Comparison of ENCODE assay signal across 11 cellular contexts in the genomic region with DNA sequence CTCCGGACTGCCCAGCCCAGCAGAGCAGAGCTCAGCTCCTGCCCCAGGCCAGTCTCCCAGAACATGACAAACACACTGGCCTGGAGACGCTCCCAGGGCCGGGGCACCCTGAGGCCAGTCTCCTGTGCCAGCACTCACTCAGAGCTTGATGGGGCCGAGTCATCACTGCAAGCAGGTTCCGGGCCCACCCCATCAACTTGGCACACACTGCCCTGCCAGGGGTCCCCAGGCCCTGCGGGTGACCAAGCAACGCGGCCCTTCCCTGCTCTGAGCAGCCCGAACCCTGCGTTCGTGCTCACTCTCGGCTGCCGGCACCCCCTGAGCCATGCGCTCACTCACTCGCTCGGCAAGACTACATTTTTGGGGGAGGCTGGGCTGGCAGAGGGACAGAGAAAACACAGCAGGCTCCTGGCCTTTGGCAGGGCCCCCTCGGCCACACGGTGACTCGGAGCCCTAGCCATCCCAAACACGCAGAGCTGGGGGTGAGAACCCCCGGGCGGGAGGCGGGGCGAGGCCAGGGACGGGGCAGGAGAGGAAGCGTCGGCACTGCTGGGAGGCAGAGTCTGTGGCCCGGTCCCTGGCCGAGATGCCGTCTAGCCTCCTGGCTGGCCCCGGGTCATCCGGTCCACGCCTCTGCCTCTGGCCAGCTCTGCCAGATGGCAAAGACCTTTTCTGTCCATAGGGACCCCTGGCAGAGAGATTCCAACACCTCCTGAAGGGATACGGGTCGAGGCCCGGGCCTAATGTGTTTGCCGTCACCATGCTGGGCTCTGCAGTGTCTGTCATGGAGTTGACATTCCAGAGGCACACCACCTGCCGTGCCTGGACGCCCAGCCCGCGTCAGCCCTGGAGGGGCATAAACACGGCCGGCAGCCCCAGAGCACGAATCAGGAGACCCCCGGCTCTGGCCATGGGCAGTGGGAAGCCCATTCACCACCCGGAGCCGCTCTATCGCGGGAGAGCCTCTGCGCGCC.
DNase-seq lines count a peak whose midpoint lies in the region; ATAC-seq, FAIRE-seq and TF ChIP-seq lines count a peak whose summit lies in the region.
"Had no signal": no experiment of that assay in that cellular context is flagged by ENCODE, and none has a peak within 500 bp of the region (broad histone marks: within the 10 kb centered on the region; RNA-seq: fewer than 3 reads in every experiment).

No MANE protein-coding gene starts in this region.

- CTCF ChIA-PET in CD8-positive, alpha-beta T cell (lab: Charles Lee) = no interaction called here

- H3K36me3 ChIP-seq in breast epithelium = no peaks in the 10 kb centered on the region
- H3K36me3 ChIP-seq in keratinocyte (ENCODE audit: control insufficient read depth in 2 of 2, extremely low read depth in 1 of 2, insufficient read depth in 2 of 2, low read length in 2 of 2) = no peaks in the 10 kb centered on the region
- no peaks in the 10 kb centered on the region for H3K36me3 ChIP-seq in thoracic aorta
- H3K36me3 ChIP-seq in CD8-positive, alpha-beta T cell (ENCODE audit: insufficient read depth, low read length) = no peaks in the 10 kb centered on the region

- ATAC-seq in thoracic aorta (ENCODE audit: insufficient number of reproducible peaks, low FRiP score, low read depth) = peak; percentile 52
- ATAC-seq in GM19395 (IDR thresholded peaks at IDR 0.05; ENCODE audit: unreplicated experiment) = no peak
- ATAC-seq in CD8-positive, alpha-beta T cell = no peak
- no peak for ATAC-seq in GM18867 (IDR thresholded peaks at IDR 0.05; ENCODE audit: unreplicated experiment)

- no peaks in the 10 kb centered on the region for H3K79me2 ChIP-seq in keratinocyte (ENCODE audit: control insufficient read depth, insufficient read depth, low read length)

- H3K9me3 ChIP-seq in breast epithelium (no peaks in the 10 kb centered on the region), keratinocyte (ENCODE audit: control insufficient read depth, low read depth, low read length) (no peaks in the 10 kb centered on the region), thoracic aorta (no peaks in the 10 kb centered on the region)
- no peaks in the 10 kb centered on the region for H3K9me3 ChIP-seq in CD8-positive, alpha-beta T cell (ENCODE audit: low read length)

- DNase-seq in HFFc6 = peak; percentile 98
- DNase-seq in breast epithelium (ENCODE audit: low spot score in 2 of 2) = peak; percentile 73 to 85
- no peak for DNase-seq in keratinocyte (ENCODE audit: low read depth, low spot score)
- peak; percentile 81 for DNase-seq in thoracic aorta (ENCODE audit: low spot score)
- no peak for DNase-seq in NCI-H2171 treated with DMSO at 0.1 percent for 48 hours (lab: John Stamatoyannopoulos, UW)
- DNase-seq in CD8-positive, alpha-beta T cell = no peak
- DNase-seq: activated B cell treated with CpG ODN at 0.5 μM for 24 hours, NCI-H1417 had no signal

- H3K27me3 Mint-ChIP-seq in HFFc6 (ENCODE audit: insufficient read depth) = no peaks in the 10 kb centered on the region; the same call in none of the 2 replicates
- H3K27me3 Mint-ChIP-seq in CD8-positive, alpha-beta T cell (ENCODE audit: low read depth) = no peaks in the 10 kb centered on the region
- H3K27me3 Mint-ChIP-seq: brain had no signal

- no peak for TF ChIP-seq CTCF in HFFc6 (IDR thresholded peaks at IDR 0.05)
- TF ChIP-seq CTCF in breast epithelium (IDR thresholded peaks at IDR 0.05) = no peak
- no peak for TF ChIP-seq CTCF in keratinocyte (optimal IDR thresholded peaks at IDR 0.05 in 1 of 3, IDR thresholded peaks at IDR 0.05 in 1 of 3, conservative IDR thresholded peaks at IDR 0.05 in 1 of 3; ENCODE audit: extremely low read depth in 1 of 3, insufficient read depth in 2 of 3, low read length in 3 of 3)
- TF ChIP-seq CTCF in thoracic aorta (IDR thresholded peaks at IDR 0.05) = no peak
- TF ChIP-seq CTCF in CD8-positive, alpha-beta T cell (IDR thresholded peaks at IDR 0.05) = no peak

- peak overlapping the region; percentile 71 for H3K4me3 Mint-ChIP-seq in HFFc6
- no peak overlapping the region for H3K4me3 Mint-ChIP-seq in CD8-positive, alpha-beta T cell
- H3K4me3 Mint-ChIP-seq: activated B cell treated with CpG ODN at 0.5 μM for 24 hours, brain had no signal

- H3K27ac ChIP-seq in breast epithelium = peak overlapping the region; percentile 75 to 94
- no peak overlapping the region for H3K27ac ChIP-seq in keratinocyte (ENCODE audit: control insufficient read depth, insufficient read depth, low read length)
- peak overlapping the region; percentile 95 to 97 for H3K27ac ChIP-seq in thoracic aorta
- no peak overlapping the region for H3K27ac ChIP-seq in CD8-positive, alpha-beta T cell (ENCODE audit: low read depth, low read length)

- no peaks in the 10 kb centered on the region for H4K20me1 ChIP-seq in keratinocyte (ENCODE audit: control insufficient read depth, extremely low read depth, insufficient read depth, low read length)

- peak overlapping the region; percentile 45 for H3K4me2 ChIP-seq in keratinocyte (ENCODE audit: control insufficient read depth, extremely low read depth, insufficient read depth, low read depth, low read length)

- POLR2A ChIA-PET in CD8-positive, alpha-beta T cell (lab: Charles Lee) = no interaction called here

- H3K27ac Mint-ChIP-seq in HFFc6 = peak overlapping the region; percentile 98
- H3K27ac Mint-ChIP-seq in CD8-positive, alpha-beta T cell = no peak overlapping the region
- H3K27ac Mint-ChIP-seq: activated B cell treated with CpG ODN at 0.5 μM for 24 hours had no signal

- H3K27me3 ChIP-seq in breast epithelium = no peaks in the 10 kb centered on the region
- peaks cover 7% of the 10 kb centered on the region for H3K27me3 ChIP-seq in keratinocyte (ENCODE audit: control insufficient read depth, extremely low read depth, insufficient read depth, low read length)
- H3K27me3 ChIP-seq in thoracic aorta (replicated peaks; ENCODE audit: insufficient read depth) = no peaks in the 10 kb centered on the region
- no peaks in the 10 kb centered on the region for H3K27me3 ChIP-seq in CD8-positive, alpha-beta T cell (ENCODE audit: insufficient read depth, low read length)

- no peaks in the 10 kb centered on the region for H3K9me3 Mint-ChIP-seq in HFFc6
- no peaks in the 10 kb centered on the region for H3K9me3 Mint-ChIP-seq in CD8-positive, alpha-beta T cell
- H3K9me3 Mint-ChIP-seq: activated B cell treated with CpG ODN at 0.5 μM for 24 hours, brain had no signal

- H3K9me1 ChIP-seq in keratinocyte (ENCODE audit: control insufficient read depth, extremely low read depth, insufficient read depth, low read length) = no peaks in the 10 kb centered on the region

- peak overlapping the region; percentile 33 for H3K9ac ChIP-seq in keratinocyte (ENCODE audit: control insufficient read depth, extremely low read depth, insufficient read depth, low read length)

- dilution Hi-C loops in keratinocyte (cut with MboI; ENCODE audit: extremely low pct_ligation_motif_present, low sequenced_read_pairs) = loop anchor here (25.0 kb wide), 1 partner anchor 94 kb away; a partner anchor contains a TSS

- H3K4me1 ChIP-seq in breast epithelium (peaks cover 10 to 26% of the 10 kb centered on the region in 2 donors), keratinocyte (ENCODE audit: control insufficient read depth, extremely low read depth, insufficient read depth, low read length) (peaks cover 18% of the 10 kb centered on the region), thoracic aorta (ENCODE audit: control insufficient read depth in 1 of 2, low read depth in 2 of 2) (peaks cover 60 to 90% of the 10 kb centered on the region in 2 donors)
- no peaks in the 10 kb centered on the region for H3K4me1 ChIP-seq in CD8-positive, alpha-beta T cell (ENCODE audit: insufficient read depth, low read length)

- H3K4me1 Mint-ChIP-seq in HFFc6 (ENCODE audit: low read depth) = peaks cover 38% of the 10 kb centered on the region
- no peaks in the 10 kb centered on the region for H3K4me1 Mint-ChIP-seq in CD8-positive, alpha-beta T cell (ENCODE audit: low read depth)

- no peaks in the 10 kb centered on the region for H3K36me3 Mint-ChIP-seq in HFFc6 (ENCODE audit: low read depth)
- H3K36me3 Mint-ChIP-seq in CD8-positive, alpha-beta T cell = no peaks in the 10 kb centered on the region
- H3K36me3 Mint-ChIP-seq: brain had no signal

- intact Hi-C loops in breast epithelium (cut with DNase I; ENCODE audit: low total_unique reads) = no loop called here
- intact Hi-C loops in CD8-positive, alpha-beta T cell (cut with DNase I, micrococcal nuclease) = no loop called here

- peak overlapping the region in 2 of 3 donors; percentile 7 to 47 for H3K4me3 ChIP-seq in breast epithelium
- no peak overlapping the region for H3K4me3 ChIP-seq in keratinocyte (ENCODE audit: control insufficient read depth in 2 of 3, extremely low read depth in 1 of 3, insufficient read depth in 2 of 3, low read depth in 1 of 3, low read length in 3 of 3)
- peak overlapping the region; percentile 48 for H3K4me3 ChIP-seq in thoracic aorta
- H3K4me3 ChIP-seq in CD8-positive, alpha-beta T cell (ENCODE audit: low read depth, low read length) = no peak overlapping the region

- H2AFZ ChIP-seq in keratinocyte (ENCODE audit: control insufficient read depth, low read length) = peak overlapping the region; percentile 40

- FAIRE-seq in keratinocyte (lab: Jason Lieb, UNC) = no peak

- no peak for TF ChIP-seq POLR2A in breast epithelium (IDR thresholded peaks at IDR 0.05)

Comparison
In these comparisons a context has a peak if more than half of its experiments do, and no peak if none do; other contexts are left out.
1. DNase-seq: peak in HFFc6 (single experiment), breast epithelium (2 of 2) and thoracic aorta (single experiment); none in keratinocyte (single experiment), NCI-H2171 treated with DMSO at 0.1 percent for 48 hours (single experiment) and CD8-positive, alpha-beta T cell (0 of 7).
2. H3K27ac ChIP-seq: peak in breast epithelium (2 of 2) and thoracic aorta (2 of 2); none in keratinocyte (single experiment) and CD8-positive, alpha-beta T cell (single experiment).
3. H3K4me3 ChIP-seq: peak in breast epithelium (2 of 3) and thoracic aorta (single experiment); none in keratinocyte (0 of 3) and CD8-positive, alpha-beta T cell (single experiment).